8 cellular contexts compared by ENCODE assay signal in the genomic region with DNA sequence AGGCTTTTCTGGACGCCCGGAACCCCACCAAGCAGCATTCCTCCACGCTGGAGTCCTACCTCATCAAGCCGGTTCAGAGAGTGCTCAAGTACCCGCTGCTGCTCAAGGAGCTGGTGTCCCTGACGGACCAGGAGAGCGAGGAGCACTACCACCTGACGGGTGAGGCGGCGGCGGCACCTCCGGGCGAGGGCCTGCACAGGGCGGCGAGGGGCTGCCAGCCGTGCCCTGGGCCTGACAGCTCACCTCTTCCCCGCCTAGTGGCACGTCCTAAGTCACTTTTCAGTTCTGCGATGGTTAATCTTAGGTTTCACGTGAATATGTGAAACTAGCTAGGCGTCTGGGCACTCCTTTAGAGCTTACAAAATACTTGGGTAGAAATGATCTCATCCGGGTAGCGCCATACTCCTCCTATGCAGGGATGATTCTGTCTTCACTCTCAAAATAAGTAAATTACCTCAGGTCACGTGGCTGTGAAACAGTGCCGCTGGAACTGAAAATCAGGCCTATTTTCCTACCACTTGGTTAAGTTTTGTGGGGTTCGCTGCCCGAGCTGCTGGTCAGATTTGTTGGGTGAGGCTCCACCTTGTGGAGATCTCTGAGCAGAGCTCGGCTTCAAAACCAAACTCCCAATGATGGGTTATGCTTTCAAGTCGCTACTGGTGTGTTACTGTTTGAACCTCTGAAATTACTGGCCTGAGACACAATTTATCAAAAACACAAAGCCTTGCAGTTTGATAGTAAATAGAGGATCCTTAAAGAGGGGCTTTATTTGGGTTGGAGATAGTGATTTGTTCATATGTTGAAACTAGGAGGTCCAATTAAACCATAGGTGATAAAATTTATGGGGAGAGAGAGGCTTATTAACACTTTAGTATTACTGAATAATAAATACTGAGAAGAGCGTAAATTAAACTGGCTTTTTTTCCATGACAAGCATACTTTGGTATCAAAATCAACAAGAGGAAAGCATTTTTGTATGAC. TPM values are rescaled to one million over a fixed set of nuclear protein-coding genes. Genes with fewer than 3 reads are reported as not detected.
DNase-seq lines count a peak whose midpoint lies in the region; ATAC-seq and TF ChIP-seq lines count a peak whose summit lies in the region.

No MANE protein-coding gene starts in this region.

- TF ChIP-seq CTCF in A673 (conservative IDR thresholded peaks at IDR 0.05; ENCODE audit: low read depth, low read length) (peak; percentile 74), GM12865 (IDR thresholded peaks at IDR 0.05; ENCODE audit: insufficient read depth, low read depth, low read length, missing control alignments) (peak; percentile 72), progenitor cell of endocrine pancreas (IDR thresholded peaks at IDR 0.05; ENCODE audit: unreplicated experiment) (peak; percentile 68)

- H3K4me3 ChIP-seq in A673 (ENCODE audit: low read depth, low read length, poor library complexity, severe bottlenecking): no peak overlapping the region
- H3K4me3 ChIP-seq in GM12865 (ENCODE audit: low read depth, low read length): no peak overlapping the region

- peak; percentile 35 to 36 for ATAC-seq in activated T-cell treated with anti-CD3 and anti-CD28 coated beads, Interleukin-2, amount 50 U/mL, for 4 hours
- no peak for ATAC-seq in HG02642 (IDR thresholded peaks at IDR 0.05; ENCODE audit: poor library complexity, unreplicated experiment)

- no peaks in the 10 kb centered on the region for H3K9me3 ChIP-seq in A673 (ENCODE audit: low read depth, low read length, poor library complexity, severe bottlenecking)

- no peaks in the 10 kb centered on the region for H3K27me3 Mint-ChIP-seq in activated T-cell treated with anti-CD3 and anti-CD28 coated beads, Interleukin-2, amount 50 U/mL, for 4 hours (ENCODE audit: low read depth)
- H3K27me3 Mint-ChIP-seq in progenitor cell of endocrine pancreas: no peaks in the 10 kb centered on the region
- no peaks in the 10 kb centered on the region for H3K27me3 Mint-ChIP-seq in activated T-helper 1 cell treated with anti-CD3 and anti-CD28 coated beads, Interleukin-12 subunit alpha, Interleukin-12 subunit beta, Interleukin-2, Interleukin-4 antibody, amounts not matched to agents 30 ng/mL and 10 ng/mL and 1 ng/mL, durations not matched to agents 14 hours and 24 hours and 36 hours (ENCODE audit: insufficient read depth)

- POLR2A ChIA-PET in A673 (lab: Charles Lee; ENCODE audit: low non-redundant PET): no interaction called here

- H3K36me3 ChIP-seq in A673 (ENCODE audit: insufficient read depth, low read length, poor library complexity, severe bottlenecking): no peaks in the 10 kb centered on the region

- peaks cover 2% of the 10 kb centered on the region for H3K4me1 Mint-ChIP-seq in activated T-cell treated with anti-CD3 and anti-CD28 coated beads, Interleukin-2, amount 50 U/mL, for 4 hours (ENCODE audit: low read depth)
- H3K4me1 Mint-ChIP-seq in progenitor cell of endocrine pancreas (ENCODE audit: low read depth): no peaks in the 10 kb centered on the region
- peaks cover 6% of the 10 kb centered on the region for H3K4me1 Mint-ChIP-seq in activated T-helper 1 cell treated with anti-CD3 and anti-CD28 coated beads, Interleukin-12 subunit alpha, Interleukin-12 subunit beta, Interleukin-2, Interleukin-4 antibody, amounts not matched to agents 30 ng/mL and 10 ng/mL and 1 ng/mL, durations not matched to agents 14 hours and 24 hours and 36 hours (ENCODE audit: low read depth)

- DNase-seq in A673 (ENCODE audit: low spot score) (peak; percentile 61), GM12865 (ENCODE audit: low read depth) (peak; percentile 82), HT1080 (ENCODE audit: low read depth) (peak; percentile 41), head of caudate nucleus (peak; percentile 48 to 85 (median 72)), progenitor cell of endocrine pancreas (ENCODE audit: low spot score, unreplicated experiment) (no peak)
- no peak for DNase-seq in activated T-cell treated with anti-CD3 and anti-CD28 coated beads, Interleukin-2, amount 50 U/mL, for 4 hours
- no peak for DNase-seq in activated T-helper 1 cell treated with anti-CD3 and anti-CD28 coated beads, Interleukin-12 subunit alpha, Interleukin-12 subunit beta, Interleukin-2, Interleukin-4 antibody, amounts not matched to agents 30 ng/mL and 10 ng/mL and 1 ng/mL, durations not matched to agents 14 hours and 24 hours and 36 hours (ENCODE audit: low spot score)

- H3K27ac Mint-ChIP-seq in progenitor cell of endocrine pancreas: peak overlapping the region; percentile 56
- H3K27ac Mint-ChIP-seq in activated T-helper 1 cell treated with anti-CD3 and anti-CD28 coated beads, Interleukin-12 subunit alpha, Interleukin-12 subunit beta, Interleukin-2, Interleukin-4 antibody, amounts not matched to agents 30 ng/mL and 10 ng/mL and 1 ng/mL, durations not matched to agents 14 hours and 24 hours and 36 hours: no peak overlapping the region

- H3K4me3 Mint-ChIP-seq in activated T-cell treated with anti-CD3 and anti-CD28 coated beads, Interleukin-2, amount 50 U/mL, for 4 hours: no peak overlapping the region
- no peak overlapping the region for H3K4me3 Mint-ChIP-seq in progenitor cell of endocrine pancreas (ENCODE audit: low read depth)
- H3K4me3 Mint-ChIP-seq in activated T-helper 1 cell treated with anti-CD3 and anti-CD28 coated beads, Interleukin-12 subunit alpha, Interleukin-12 subunit beta, Interleukin-2, Interleukin-4 antibody, amounts not matched to agents 30 ng/mL and 10 ng/mL and 1 ng/mL, durations not matched to agents 14 hours and 24 hours and 36 hours: no peak overlapping the region

- no peaks in the 10 kb centered on the region for H3K4me1 ChIP-seq in A673 (ENCODE audit: insufficient read depth, low read length, poor library complexity, severe bottlenecking)

- no TSS peak for BruUV-seq in A673 (replicated peaks; lab: Mats Ljungman, UMichigan)

- no peaks in the 10 kb centered on the region for H3K27me3 ChIP-seq in A673 (replicated peaks; ENCODE audit: insufficient read depth, low read depth, low read length, poor library complexity)

- no peaks in the 10 kb centered on the region for H3K9me3 Mint-ChIP-seq in activated T-cell treated with anti-CD3 and anti-CD28 coated beads, Interleukin-2, amount 50 U/mL, for 4 hours
- no peaks in the 10 kb centered on the region for H3K9me3 Mint-ChIP-seq in progenitor cell of endocrine pancreas (ENCODE audit: low read depth)
- no peaks in the 10 kb centered on the region for H3K9me3 Mint-ChIP-seq in activated T-helper 1 cell treated with anti-CD3 and anti-CD28 coated beads, Interleukin-12 subunit alpha, Interleukin-12 subunit beta, Interleukin-2, Interleukin-4 antibody, amounts not matched to agents 30 ng/mL and 10 ng/mL and 1 ng/mL, durations not matched to agents 14 hours and 24 hours and 36 hours

- intact Hi-C loops in A673 (cut with micrococcal nuclease; ENCODE audit: unreplicated experiment) (loop anchor here (1.0 to 10.0 kb wide), 4 partner anchors 71 to 574 kb away; no protein-coding TSS in a partner anchor), head of caudate nucleus (cut with DNase I) (loop anchor here (5.0 kb wide), 1 partner anchor 71 kb away; no protein-coding TSS in a partner anchor)
- intact Hi-C loops in activated T-helper 1 cell treated with anti-CD3 and anti-CD28 coated beads, Interleukin-12 subunit alpha, Interleukin-12 subunit beta, Interleukin-2, Interleukin-4 antibody, amounts not matched to agents 30 ng/mL and 10 ng/mL and 1 ng/mL, durations not matched to agents 14 hours and 24 hours and 36 hours (cut with micrococcal nuclease): loop anchor here (1.0 to 10.0 kb wide), 5 partner anchors 62 to 574 kb away; no protein-coding TSS in a partner anchor

- CTCF ChIA-PET in A673 (lab: Charles Lee): interaction anchor here (1.1 to 1.6 kb wide), 4 partner anchors 71 to 573 kb away, joined by 3 to 28 read pairs (median 8); no protein-coding TSS in a partner anchor

- H3K27ac ChIP-seq in A673 (ENCODE audit: low read depth, low read length, poor library complexity, severe bottlenecking): no peak overlapping the region

- peaks cover 12% of the 10 kb centered on the region for H3K36me3 Mint-ChIP-seq in activated T-cell treated with anti-CD3 and anti-CD28 coated beads, Interleukin-2, amount 50 U/mL, for 4 hours (ENCODE audit: insufficient read depth)
- peaks cover 7% of the 10 kb centered on the region for H3K36me3 Mint-ChIP-seq in progenitor cell of endocrine pancreas (ENCODE audit: insufficient read depth)
- H3K36me3 Mint-ChIP-seq in activated T-helper 1 cell treated with anti-CD3 and anti-CD28 coated beads, Interleukin-12 subunit alpha, Interleukin-12 subunit beta, Interleukin-2, Interleukin-4 antibody, amounts not matched to agents 30 ng/mL and 10 ng/mL and 1 ng/mL, durations not matched to agents 14 hours and 24 hours and 36 hours (ENCODE audit: low read depth): peaks cover 44% of the 10 kb centered on the region

RNA-seq across cellular contexts. Expression of a gene that starts 15.5 kb away (rescaled TPM):
- total RNA-seq in A673 (2021) (not detected in 2 replicates), progenitor cell of endocrine pancreas (not detected in 2 replicates)
- total RNA-seq in HT1080 (2014; rRNA removed; shearing (Covaris generic)): not detected in 2 replicates
- polyA plus RNA-seq in HT1080 (2015; cell fraction: cytosol; rRNA removed): not detected in 2 replicates
- not detected in 2 replicates for polyA plus RNA-seq in HT1080 (2015; cell fraction: nucleus; rRNA removed)
- total RNA-seq in activated T-cell treated with anti-CD3 and anti-CD28 coated beads, Interleukin-2, amount 50 U/mL, for 4 hours: not detected
- total RNA-seq in activated T-helper 1 cell treated with anti-CD3 and anti-CD28 coated beads, Interleukin-12 subunit alpha, Interleukin-12 subunit beta, Interleukin-2, Interleukin-4 antibody, amounts not matched to agents 30 ng/mL and 10 ng/mL and 1 ng/mL, durations not matched to agents 14 hours and 24 hours and 36 hours: 0.29 TPM in 1 of 2 replicates, not detected in the other

Comparison
In these comparisons a context has a peak if more than half of its experiments do, and no peak if none do; other contexts are left out.
1. DNase-seq: peak in A673 (single experiment), GM12865 (single experiment), HT1080 (single experiment) and head of caudate nucleus (42 of 42); none in activated T-cell treated with anti-CD3 and anti-CD28 coated beads, Interleukin-2, amount 50 U/mL, for 4 hours (single experiment), progenitor cell of endocrine pancreas (single experiment) and activated T-helper 1 cell treated with anti-CD3 and anti-CD28 coated beads, Interleukin-12 subunit alpha, Interleukin-12 subunit beta, Interleukin-2, Interleukin-4 antibody, amounts not matched to agents 30 ng/mL and 10 ng/mL and 1 ng/mL, durations not matched to agents 14 hours and 24 hours and 36 hours (single experiment).
2. Peak in every context shown above with its lines, with median percentiles within 50 percentile points of each other: CTCF ChIP-seq.